2 cellular contexts compared by ENCODE assay signal in genomic region chr5:14739961-14740360, GRCh38.
TF ChIP-seq lines count a peak whose summit lies in the region.

No MANE protein-coding gene starts in this region.

TF ChIP-seq in IMR-90, 13 proteins besides CTCF, POLR2A, EP300 and RAD21:
- no peak for TF ChIP-seq RFX5 (IDR thresholded peaks at IDR 0.05; ENCODE audit: low read depth, low read length)
- TF ChIP-seq MAFK (IDR thresholded peaks at IDR 0.05; ENCODE audit: low read depth, low read length) = no peak
- no peak for TF ChIP-seq RCOR1 (IDR thresholded peaks at IDR 0.05; ENCODE audit: insufficient replicate concordance, low read length)
- TF ChIP-seq CEBPB (IDR thresholded peaks at IDR 0.05; ENCODE audit: low read depth, low read length) = no peak
- no peak for TF ChIP-seq MAZ (IDR thresholded peaks at IDR 0.05; ENCODE audit: borderline replicate concordance, low read depth, low read length)
- TF ChIP-seq ELK1 (IDR thresholded peaks at IDR 0.05; ENCODE audit: borderline replicate concordance, low read depth, low read length) = no peak
- no peak for TF ChIP-seq BHLHE40 (IDR thresholded peaks at IDR 0.05; ENCODE audit: low read depth, low read length)
- TF ChIP-seq USF2 (IDR thresholded peaks at IDR 0.05; ENCODE audit: low read depth, low read length) = no peak
- no peak for TF ChIP-seq NFE2L2 (IDR thresholded peaks at IDR 0.05; ENCODE audit: low read depth, low read length)

TF ChIP-seq in H1, 55 proteins besides CTCF, POLR2A, EP300 and RAD21:
- no peak for TF ChIP-seq ZNF274 (IDR thresholded peaks at IDR 0.05; ENCODE audit: borderline replicate concordance, extremely low read depth, low read length)
- TF ChIP-seq JUND (IDR thresholded peaks at IDR 0.05; ENCODE audit: low read length) = no peak
- TF ChIP-seq MAFK (IDR thresholded peaks at IDR 0.05; ENCODE audit: low read depth, low read length) = no peak
- no peak for TF ChIP-seq KDM5A (IDR thresholded peaks at IDR 0.05; ENCODE audit: low read length)
- TF ChIP-seq ATF2 (IDR thresholded peaks at IDR 0.05; ENCODE audit: low read length) = no peak
- TF ChIP-seq RXRA (IDR thresholded peaks at IDR 0.05; ENCODE audit: insufficient read depth, low read depth, low read length) = no peak
- no peak for TF ChIP-seq JUN (IDR thresholded peaks at IDR 0.05; ENCODE audit: low read depth, low read length)
- TF ChIP-seq SUZ12 (IDR thresholded peaks at IDR 0.05; ENCODE audit: low read length) = no peak
- no peak for TF ChIP-seq SIRT6 (IDR thresholded peaks at IDR 0.05; ENCODE audit: low read length)
- TF ChIP-seq SIX5 (IDR thresholded peaks at IDR 0.05; ENCODE audit: low read depth, low read length) = no peak
- TF ChIP-seq ATF3 (IDR thresholded peaks at IDR 0.05; ENCODE audit: insufficient read depth, low read depth, low read length) = no peak
